ENCODE assay signal across 14 cellular contexts in genomic region chr5:86665984-86666760, GRCh38. TPM values are rescaled to one million over a fixed set of nuclear protein-coding genes. Genes with fewer than 3 reads are reported as not detected.
DNase-seq lines count a peak whose midpoint lies in the region; ATAC-seq, FAIRE-seq and TF ChIP-seq lines count a peak whose summit lies in the region.
"Had no signal": no experiment of that assay in that cellular context is flagged by ENCODE, and none has a peak within 500 bp of the region (broad histone marks: within the 10 kb centered on the region; RNA-seq: fewer than 3 reads in every experiment).

No MANE protein-coding gene starts in this region.

- no peak overlapping the region for H3K27ac Mint-ChIP-seq in activated T-cell treated with anti-CD3 and anti-CD28 coated beads, Interleukin-2, amount 50 U/mL, for 72 hours
- H3K27ac Mint-ChIP-seq: mesothelial cell of epicardium had no signal

- no peaks in the 10 kb centered on the region for H3K4me1 Mint-ChIP-seq in activated T-cell treated with anti-CD3 and anti-CD28 coated beads, Interleukin-2, amount 50 U/mL, for 72 hours (ENCODE audit: low read depth)
- H3K4me1 Mint-ChIP-seq: mesothelial cell of epicardium had no signal

- H3K36me3 Mint-ChIP-seq in activated T-cell treated with anti-CD3 and anti-CD28 coated beads, Interleukin-2, amount 50 U/mL, for 72 hours (ENCODE audit: insufficient read depth in 2 of 2) = no peaks in the 10 kb centered on the region
- H3K36me3 Mint-ChIP-seq: mesothelial cell of epicardium had no signal

- peak in 1 of 2 donors; percentile 68 for ATAC-seq in activated T-cell treated with anti-CD3 and anti-CD28 coated beads, Interleukin-2, amount 50 U/mL, for 72 hours (replicated peaks in 1 of 2)
- ATAC-seq: HepG2 had no signal

- H3K27me3 ChIP-seq in HUES64 (ENCODE audit: insufficient read depth, low read length) (no peaks in the 10 kb centered on the region), esophagus muscularis mucosa (no peaks in the 10 kb centered on the region)
- H3K27me3 ChIP-seq: uterus had no signal

- in situ Hi-C loops in ACHN (cut with HindIII; ENCODE audit: low pct_ligation_motif_present, low pct_unique_long_range_greater_than_20kb, low sequenced_read_pairs) = no loop called here

- peaks cover 21% of the 10 kb centered on the region for H3K27me3 Mint-ChIP-seq in activated T-cell treated with anti-CD3 and anti-CD28 coated beads, Interleukin-2, amount 50 U/mL, for 72 hours (ENCODE audit: low read depth)

- no peak for DNase-seq in GM12892 (ENCODE audit: insufficient read length)
- peak in 1 of 2 donors; percentile 17 for DNase-seq in activated T-cell treated with anti-CD3 and anti-CD28 coated beads, Interleukin-2, amount 50 U/mL, for 72 hours
- DNase-seq in stimulated activated CD4-positive, alpha-beta T cell treated with anti-CD3 and anti-CD28 coated beads, Interleukin-1b, Interleukin-23, amount 100 ng/mL, for 48 hours = peak; percentile 3
- DNase-seq in esophagus muscularis mucosa (ENCODE audit: extremely low spot score) = no peak
- no peak for DNase-seq in NCI-H82 (lab: John Stamatoyannopoulos, UW)
- no peak for DNase-seq in ACHN
- DNase-seq: aorta, NCI-H2081, uterus, WERI-Rb-1 had no signal

- intact Hi-C loops in esophagus muscularis mucosa (cut with DNase I) = no loop called here

- H3K4me1 ChIP-seq in HUES64 (ENCODE audit: insufficient read depth, low read length) (peaks cover 4% of the 10 kb centered on the region; the same call in 1 of the 2 replicates), esophagus muscularis mucosa (no peaks in the 10 kb centered on the region)
- H3K4me1 ChIP-seq: uterus had no signal

- no peaks in the 10 kb centered on the region for H3K9me3 ChIP-seq in HUES64 (ENCODE audit: insufficient read depth, low read depth, low read length)
- H3K9me3 ChIP-seq in esophagus muscularis mucosa = no peaks in the 10 kb centered on the region
- H3K9me3 ChIP-seq: uterus had no signal

- TF ChIP-seq POLR2A in GM12892 (IDR thresholded peaks at IDR 0.05; ENCODE audit: low read depth, low read length) = no peak
- no peak for TF ChIP-seq POLR2A in esophagus muscularis mucosa (IDR thresholded peaks at IDR 0.05; ENCODE audit: low read depth)

- no peak overlapping the region for H3K9ac ChIP-seq in HUES64 (ENCODE audit: low read depth, low read length)

- H3K9me3 Mint-ChIP-seq in activated T-cell treated with anti-CD3 and anti-CD28 coated beads, Interleukin-2, amount 50 U/mL, for 72 hours = no peaks in the 10 kb centered on the region

- H3K4me3 Mint-ChIP-seq in activated T-cell treated with anti-CD3 and anti-CD28 coated beads, Interleukin-2, amount 50 U/mL, for 72 hours = peak overlapping the region; percentile 8 to 67
- H3K4me3 Mint-ChIP-seq: mesothelial cell of epicardium had no signal

- H3K36me3 ChIP-seq in HUES64 (ENCODE audit: insufficient read depth, low read length) = no peaks in the 10 kb centered on the region
- H3K36me3 ChIP-seq in esophagus muscularis mucosa = no peaks in the 10 kb centered on the region
- H3K36me3 ChIP-seq: uterus, WERI-Rb-1 had no signal

- FAIRE-seq in GM12892 (lab: Jason Lieb, UNC) = peak; percentile 5
- FAIRE-seq: HepG2, RCC 7860 had no signal

- H3K27ac ChIP-seq in HUES64 (ENCODE audit: low read depth, low read length) (no peak overlapping the region), esophagus muscularis mucosa (replicated peaks in 1 of 4) (no peak overlapping the region)
- H3K27ac ChIP-seq: uterus, WERI-Rb-1 had no signal

- TF ChIP-seq CTCF in esophagus muscularis mucosa (IDR thresholded peaks at IDR 0.05) = no peak

- no peak for TF ChIP-seq EP300 in esophagus muscularis mucosa (IDR thresholded peaks at IDR 0.05)

- peak overlapping the region; percentile 6; the same call in 1 of the 2 replicates for H3K4me3 ChIP-seq in HUES64 (ENCODE audit: low read length)
- H3K4me3 ChIP-seq in esophagus muscularis mucosa = no peak overlapping the region
- H3K4me3 ChIP-seq: uterus had no signal

- 92% methylated on average over 11 of the region's 13 CpGs for WGBS in HUES64
- WGBS in esophagus muscularis mucosa = 88% methylated on average over 13 of the region's 13 CpGs

RNA-seq across cellular contexts. Expression of gene COX7C, which starts 48.4 kb away (rescaled TPM):
- polyA plus RNA-seq in GM12892 (2012; ENCODE audit: missing spikeins) = 1,963 TPM
- 708 TPM for polyA plus RNA-seq in HUES64 (2013, experiment 1 of 2)
- 797 TPM for polyA plus RNA-seq in HUES64 (2013, experiment 2 of 2)
- total RNA-seq in activated T-cell treated with anti-CD3 and anti-CD28 coated beads, Interleukin-2, amount 50 U/mL, for 72 hours = 100 to 1,000 TPM; 404 to 408 TPM
- total RNA-seq in esophagus muscularis mucosa = 100 to 1,000 TPM; 539 to 805 (median 631) TPM
